In genomic region chr9:84504360-84504759, GRCh38 we compare ENCODE assay signal across 21 cellular contexts.
DNase-seq lines count a peak whose midpoint lies in the region; ATAC-seq, FAIRE-seq and TF ChIP-seq lines count a peak whose summit lies in the region.
"Had no signal": no experiment of that assay in that cellular context is flagged by ENCODE, and none has a peak within 500 bp of the region (broad histone marks: within the 10 kb centered on the region; RNA-seq: fewer than 3 reads in every experiment).

No MANE protein-coding gene starts in this region.

- no peaks in the 10 kb centered on the region for H3K36me3 ChIP-seq in smooth muscle cell (ENCODE audit: low read depth)
- H3K36me3 ChIP-seq: SJSA1 had no signal

- WGBS in smooth muscle cell (ENCODE audit: low lambda C conversion rate): 58% methylated on average over 2 of the region's 2 CpGs

- no peak for TF ChIP-seq CTCF in epithelial cell of proximal tubule (conservative IDR thresholded peaks at IDR 0.05; ENCODE audit: low read depth, low read length)
- no peak for TF ChIP-seq CTCF in smooth muscle cell (IDR thresholded peaks at IDR 0.05; ENCODE audit: borderline replicate concordance, insufficient read depth, poor library complexity, severe bottlenecking)

- H2AFZ ChIP-seq in smooth muscle cell (ENCODE audit: low read depth): no peak overlapping the region

- H3F3A ChIP-seq in smooth muscle cell (ENCODE audit: low read depth): peaks cover 8% of the 10 kb centered on the region

- no peak for FAIRE-seq in RCC 7860 (lab: Jason Lieb, UNC)
- FAIRE-seq: A549, HTR-8/SVneo had no signal

- no peaks in the 10 kb centered on the region for H4K20me1 ChIP-seq in smooth muscle cell (ENCODE audit: low read depth)

- no peak overlapping the region for H3K4me2 ChIP-seq in smooth muscle cell
- H3K4me2 ChIP-seq: A549 had no signal

- H3K27ac ChIP-seq in smooth muscle cell (ENCODE audit: low read depth): peak overlapping the region; percentile 46
- H3K27ac ChIP-seq: A549, SJSA1 had no signal

- no peaks in the 10 kb centered on the region for H3K4me1 ChIP-seq in smooth muscle cell (ENCODE audit: low read depth)
- H3K4me1 ChIP-seq: A549, SJSA1 had no signal

- H3K79me2 ChIP-seq in smooth muscle cell (ENCODE audit: low read depth): no peaks in the 10 kb centered on the region

- peak; percentile 53 for DNase-seq in HT1080 (ENCODE audit: low read depth)
- DNase-seq in astrocyte of the hippocampus (ENCODE audit: low read depth, low spot score): peak; percentile 13
- peak; percentile 48 for DNase-seq in epithelial cell of proximal tubule (ENCODE audit: low read depth)
- no peak for DNase-seq in smooth muscle cell (lab: John Stamatoyannopoulos, UW; ENCODE audit: unreplicated experiment)
- no peak for DNase-seq in RCC 7860 (ENCODE audit: low spot score)
- DNase-seq: DMS53, GF-D8, KG1, MV-4-11, NCI-H1105 treated with DMSO at 0.1 percent for 48 hours, NCI-H2029 treated with DMSO at 0.1 percent for 48 hours, NCI-H226, NCI-H524, NCI-H774 had no signal

- H3K4me3 ChIP-seq in epithelial cell of proximal tubule (ENCODE audit: low read depth, low read length): no peak overlapping the region
- no peak overlapping the region for H3K4me3 ChIP-seq in smooth muscle cell
- H3K4me3 ChIP-seq: A549, SJSA1 had no signal

- H3K9me3 ChIP-seq in smooth muscle cell (replicated peaks; ENCODE audit: low read depth): peaks cover 8% of the 10 kb centered on the region
- H3K9me3 ChIP-seq: A549, SJSA1 had no signal

- H3K9ac ChIP-seq in smooth muscle cell (ENCODE audit: low read depth): no peak overlapping the region

- H3K27me3 ChIP-seq in smooth muscle cell (ENCODE audit: low read depth): no peaks in the 10 kb centered on the region
- H3K27me3 ChIP-seq: SJSA1 had no signal

- no peak for ATAC-seq in GM18519 (IDR thresholded peaks at IDR 0.05; ENCODE audit: low FRiP score, unreplicated experiment)
- ATAC-seq in HG02623 (IDR thresholded peaks at IDR 0.05; ENCODE audit: unreplicated experiment): no peak
- ATAC-seq: A549, Panc1, Right ventricle myocardium inferior had no signal

Comparison
In these comparisons a context has a peak if more than half of its experiments do, and no peak if none do; other contexts are left out.
1. DNase-seq: peak in HT1080 (single experiment), astrocyte of the hippocampus (single experiment) and epithelial cell of proximal tubule (single experiment); none in smooth muscle cell (single experiment) and RCC 7860 (single experiment).